In the genomic region with DNA sequence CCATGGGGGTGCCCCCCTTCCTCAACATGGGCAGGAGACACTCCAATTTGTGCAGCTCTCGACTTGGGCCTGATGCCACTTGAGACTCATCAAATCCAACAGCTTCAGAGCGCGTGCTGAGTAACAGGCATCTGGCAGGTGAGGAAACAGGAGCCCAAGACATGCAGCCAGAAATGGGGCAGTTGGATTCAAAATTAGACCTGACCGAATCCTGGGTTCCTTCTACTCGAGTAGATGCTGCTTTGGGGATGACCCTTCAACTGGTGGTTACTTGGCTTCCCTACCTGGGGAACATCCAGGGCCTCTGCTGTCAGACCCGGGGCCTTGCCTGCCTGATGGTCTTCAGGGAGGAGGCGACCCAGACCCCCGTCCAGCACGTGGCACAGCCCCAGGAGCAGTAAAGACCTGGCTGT, we compare ENCODE assay signal across 10 cellular contexts. TPM values are rescaled to one million over a fixed set of nuclear protein-coding genes. Genes with fewer than 3 reads are reported as not detected.
DNase-seq lines count a peak whose midpoint lies in the region; ATAC-seq, FAIRE-seq and TF ChIP-seq lines count a peak whose summit lies in the region.
"Had no signal": no experiment of that assay in that cellular context is flagged by ENCODE, and none has a peak within 500 bp of the region (broad histone marks: within the 10 kb centered on the region; RNA-seq: fewer than 3 reads in every experiment).

No MANE protein-coding gene starts in this region.

- TF ChIP-seq CTCF in 22Rv1 (IDR thresholded peaks at IDR 0.05) = no peak
- TF ChIP-seq CTCF in WTC11 (IDR thresholded peaks at IDR 0.05) = no peak

- POLR2A ChIA-PET in WTC11 (lab: Charles Lee) = interaction anchor here (0.8 to 3.3 kb wide), 3 partner anchors 11 to 61 kb away, joined by 3 to 15 read pairs (median 3); partner anchors contain the start of genes CEMP1 and TEDC2

- peak overlapping the region; percentile 42 for H3K4me3 Mint-ChIP-seq in WTC11
- H3K4me3 Mint-ChIP-seq: activated CD8-positive, alpha-beta memory T cell treated with anti-CD3 and anti-CD28 coated beads, Interleukin-2, amount 10 ng/mL, durations not matched to agents 7 days and 5 days had no signal

- no peak for FAIRE-seq in GM12892 (lab: Jason Lieb, UNC)
- FAIRE-seq: GM19239 had no signal

- DNase-seq in WTC11 (ENCODE audit: low spot score) (no peak), GM12892 (ENCODE audit: insufficient read length) (no peak), H4 (ENCODE audit: low spot score) (no peak)
- DNase-seq: activated CD8-positive, alpha-beta memory T cell treated with anti-CD3 and anti-CD28 coated beads, Interleukin-2, amount 10 ng/mL, durations not matched to agents 7 days and 5 days; effector CD4-positive, alpha-beta T cell; Peyer's patch had no signal

- no peak for TF ChIP-seq POLR2A in GM12892 (IDR thresholded peaks at IDR 0.05; ENCODE audit: low read depth, low read length)

- H3K36me3 ChIP-seq in HUES6 (ENCODE audit: control insufficient read depth, insufficient read depth, low read length) = no peaks in the 10 kb centered on the region
- H3K36me3 ChIP-seq: Peyer's patch had no signal

- H3K27me3 ChIP-seq in HUES6 (ENCODE audit: control insufficient read depth, insufficient read depth, low read length) = peaks cover 58% of the 10 kb centered on the region

- peak overlapping the region; percentile 95 for H3K27ac ChIP-seq in 22Rv1
- H3K27ac ChIP-seq in HUES6 (ENCODE audit: low read depth, low read length) = no peak overlapping the region
- H3K27ac ChIP-seq: Peyer's patch had no signal

- H3K9ac ChIP-seq in HUES6 (ENCODE audit: low read length) = no peak overlapping the region

- H3K9me3 Mint-ChIP-seq in WTC11 = no peaks in the 10 kb centered on the region

- no peaks in the 10 kb centered on the region for H3K36me3 Mint-ChIP-seq in WTC11
- H3K36me3 Mint-ChIP-seq: activated CD8-positive, alpha-beta memory T cell treated with anti-CD3 and anti-CD28 coated beads, Interleukin-2, amount 10 ng/mL, durations not matched to agents 7 days and 5 days had no signal

- peaks cover 41% of the 10 kb centered on the region for H3K4me1 ChIP-seq in HUES6 (ENCODE audit: control insufficient read depth, insufficient read depth, low read length)

- no peak for ATAC-seq in WTC11
- ATAC-seq in activated CD4-positive, CD25-positive, alpha-beta regulatory T cell treated with anti-CD3 and anti-CD28 coated beads, Interleukin-2, amount 50 U/mL, for 24 hours = no peak
- ATAC-seq: activated CD8-positive, alpha-beta memory T cell treated with anti-CD3 and anti-CD28 coated beads, Interleukin-2, amount 10 ng/mL, durations not matched to agents 7 days and 5 days had no signal

- no peak overlapping the region for H3K27ac Mint-ChIP-seq in WTC11
- H3K27ac Mint-ChIP-seq: activated CD8-positive, alpha-beta memory T cell treated with anti-CD3 and anti-CD28 coated beads, Interleukin-2, amount 10 ng/mL, durations not matched to agents 7 days and 5 days had no signal

- H3K4me3 ChIP-seq in HUES6 (ENCODE audit: low read depth, low read length) = peak overlapping the region; percentile 52

- CTCF ChIA-PET in WTC11 (lab: Charles Lee) = interaction anchor here (0.8 to 5.9 kb wide), 5 partner anchors 11 to 276 kb away, joined by 3 to 53 read pairs (median 4); partner anchors contain the start of gene TEDC2

- H3K4me1 Mint-ChIP-seq in WTC11 = peaks cover 19% of the 10 kb centered on the region

- H3K27me3 Mint-ChIP-seq in WTC11 (ENCODE audit: low read depth) = peaks cover 38% of the 10 kb centered on the region

- H3K9me3 ChIP-seq in HUES6 (ENCODE audit: control insufficient read depth, insufficient read depth, low read depth, low read length) = no peaks in the 10 kb centered on the region
- H3K9me3 ChIP-seq: Peyer's patch had no signal

TF ChIP-seq in WTC11, 78 proteins besides CTCF, POLR2A, EP300 and RAD21:
- TF ChIP-seq, protein P1, sequence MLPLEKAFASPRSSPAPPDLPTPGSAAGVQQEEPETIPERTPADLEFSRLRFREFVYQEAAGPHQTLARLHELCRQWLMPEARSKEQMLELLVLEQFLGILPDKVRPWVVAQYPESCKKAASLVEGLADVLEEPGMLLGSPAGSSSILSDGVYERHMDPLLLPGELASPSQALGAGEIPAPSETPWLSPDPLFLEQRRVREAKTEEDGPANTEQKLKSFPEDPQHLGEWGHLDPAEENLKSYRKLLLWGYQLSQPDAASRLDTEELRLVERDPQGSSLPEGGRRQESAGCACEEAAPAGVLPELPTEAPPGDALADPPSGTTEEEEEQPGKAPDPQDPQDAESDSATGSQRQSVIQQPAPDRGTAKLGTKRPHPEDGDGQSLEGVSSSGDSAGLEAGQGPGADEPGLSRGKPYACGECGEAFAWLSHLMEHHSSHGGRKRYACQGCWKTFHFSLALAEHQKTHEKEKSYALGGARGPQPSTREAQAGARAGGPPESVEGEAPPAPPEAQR (CRISPR knock-in tag; IDR thresholded peaks at IDR 0.05) = no peak
- no peak for TF ChIP-seq CBFB (CRISPR knock-in tag; IDR thresholded peaks at IDR 0.05; ENCODE audit: low read depth)

RNA-seq across cellular contexts. Expression of gene NTN3, which starts 0.5 kb away (rescaled TPM):
- total RNA-seq in WTC11 (2021) = 0.82 to 0.92 TPM (median 0.89 TPM) in 3 replicates
- not detected for polyA plus RNA-seq in GM12892 (2012; ENCODE audit: missing spikeins)
- total RNA-seq in H4 (2014; rRNA removed; shearing (Covaris generic)) = 0.14 TPM in 1 of 2 replicates, not detected in the other
- total RNA-seq: activated CD8-positive, alpha-beta memory T cell treated with anti-CD3 and anti-CD28 coated beads, Interleukin-2, amount 10 ng/mL, durations not matched to agents 7 days and 5 days; Peyer's patch had no signal

RNA-seq across cellular contexts. Expression of gene TBC1D24, which starts 4.3 kb away (rescaled TPM):
- total RNA-seq in WTC11 (2021) = 17.3 to 21.0 TPM (median 17.8 TPM) in 3 replicates
- polyA plus RNA-seq in GM12892 (2012; ENCODE audit: missing spikeins) = 2.7 TPM
- 5.6 and 5.9 TPM in 2 replicates for total RNA-seq in H4 (2014; rRNA removed; shearing (Covaris generic))

RNA-seq across cellular contexts. Expression of gene TEDC2, which starts 10.7 kb away (rescaled TPM):
- 51.7 to 61.6 TPM (median 51.9 TPM) in 3 replicates for total RNA-seq in WTC11 (2021)
- polyA plus RNA-seq in GM12892 (2012; ENCODE audit: missing spikeins) = 8.4 TPM
- total RNA-seq in H4 (2014; rRNA removed; shearing (Covaris generic)) = 13.0 and 23.2 TPM in 2 replicates

RNA-seq across cellular contexts. Expression of gene CCNF, which starts 41.4 kb away (rescaled TPM):
- total RNA-seq in WTC11 (2021) = 53.5 to 65.7 TPM (median 54.7 TPM) in 3 replicates
- polyA plus RNA-seq in GM12892 (2012; ENCODE audit: missing spikeins) = 8.1 TPM
- total RNA-seq in H4 (2014; rRNA removed; shearing (Covaris generic)) = 26.1 and 35.8 TPM in 2 replicates

RNA-seq across cellular contexts. Expression of gene ATP6V0C, which starts 43.1 kb away (rescaled TPM):
- 193 to 212 TPM (median 193 TPM) in 3 replicates for total RNA-seq in WTC11 (2021)
- polyA plus RNA-seq in GM12892 (2012; ENCODE audit: missing spikeins) = 15.5 TPM
- total RNA-seq in H4 (2014; rRNA removed; shearing (Covaris generic)) = 39.7 and 40.5 TPM in 2 replicates
